Comparison of ENCODE assay signal across 12 cellular contexts in genomic region chr10:101139421-101139911, GRCh38. TPM values are rescaled to one million over a fixed set of nuclear protein-coding genes. Genes with fewer than 3 reads are reported as not detected.
DNase-seq lines count a peak whose midpoint lies in the region; ATAC-seq and TF ChIP-seq lines count a peak whose summit lies in the region.
"Had no signal": no experiment of that assay in that cellular context is flagged by ENCODE, and none has a peak within 500 bp of the region (broad histone marks: within the 10 kb centered on the region; RNA-seq: fewer than 3 reads in every experiment).

No MANE protein-coding gene starts in this region.

- H3K9me3 Mint-ChIP-seq in memory B cell: no peaks in the 10 kb centered on the region
- no peaks in the 10 kb centered on the region for H3K9me3 Mint-ChIP-seq in activated naive CD4-positive, alpha-beta T cell treated with anti-CD3 and anti-CD28 coated beads, Interleukin-2, amount 50 U/mL, for 72 hours

- DNase-seq in AG09319 (ENCODE audit: extremely low read depth, low read depth) (no peak), GM20000 (ENCODE audit: low spot score) (peak; percentile 31), astrocyte of the spinal cord (ENCODE audit: low read depth, low spot score) (no peak), memory B cell (ENCODE audit: low spot score in 2 of 2) (no peak), MG63 (no peak)
- no peak for DNase-seq in activated naive CD4-positive, alpha-beta T cell treated with anti-CD3 and anti-CD28 coated beads, Interleukin-2, amount 50 U/mL, for 72 hours (ENCODE audit: low spot score in 2 of 2)
- DNase-seq: amniotic stem cell, DMS 273 treated with DMSO at 0.1 percent for 48 hours had no signal

- in situ Hi-C loops in astrocyte of the spinal cord (cut with HindIII; ENCODE audit: low sequenced_read_pairs): no loop called here

- H3K27me3 ChIP-seq in MG63: no peaks in the 10 kb centered on the region

- no peak overlapping the region for H3K27ac Mint-ChIP-seq in memory B cell
- H3K27ac Mint-ChIP-seq in activated naive CD4-positive, alpha-beta T cell treated with anti-CD3 and anti-CD28 coated beads, Interleukin-2, amount 50 U/mL, for 72 hours: no peak overlapping the region

- H3K36me3 ChIP-seq in MG63: no peaks in the 10 kb centered on the region

- ATAC-seq in memory B cell (ENCODE audit: low read depth): peak; percentile 23
- ATAC-seq in GM21576 (IDR thresholded peaks at IDR 0.05; ENCODE audit: unreplicated experiment): no peak
- no peak for ATAC-seq in activated naive CD4-positive, alpha-beta T cell treated with anti-CD3 and anti-CD28 coated beads, Interleukin-2, amount 50 U/mL, for 72 hours
- ATAC-seq in HG02798 (IDR thresholded peaks at IDR 0.05; ENCODE audit: poor library complexity, unreplicated experiment): no peak

- H3K4me3 ChIP-seq in astrocyte of the spinal cord (ENCODE audit: low read depth, low read length): no peak overlapping the region
- H3K4me3 ChIP-seq in MG63: no peak overlapping the region

- peaks cover 41% of the 10 kb centered on the region for H3K27me3 Mint-ChIP-seq in memory B cell

- H3K4me3 Mint-ChIP-seq in memory B cell: no peak overlapping the region

- no peaks in the 10 kb centered on the region for H3K9me3 ChIP-seq in MG63

- peaks cover 11% of the 10 kb centered on the region for H3K4me1 Mint-ChIP-seq in memory B cell

- no peaks in the 10 kb centered on the region for H3K36me3 Mint-ChIP-seq in memory B cell
- H3K36me3 Mint-ChIP-seq in activated naive CD4-positive, alpha-beta T cell treated with anti-CD3 and anti-CD28 coated beads, Interleukin-2, amount 50 U/mL, for 72 hours: no peaks in the 10 kb centered on the region

- TF ChIP-seq CTCF in AG09319 (IDR thresholded peaks at IDR 0.05; ENCODE audit: low read depth, low read length): peak; percentile 29
- no peak for TF ChIP-seq CTCF in GM20000 (IDR thresholded peaks at IDR 0.05; ENCODE audit: extremely low read depth, missing control alignments)
- peak; percentile 34 for TF ChIP-seq CTCF in astrocyte of the spinal cord (IDR thresholded peaks at IDR 0.05; ENCODE audit: low read depth, low read length)

RNA-seq across cellular contexts. Expression of gene TLX1, which starts 8.4 kb away (rescaled TPM):
- total RNA-seq in MG63 (2014; rRNA removed; shearing (Covaris generic); ENCODE audit: low replicate concordance): not detected in 2 replicates
- not detected for total RNA-seq in activated naive CD4-positive, alpha-beta T cell treated with anti-CD3 and anti-CD28 coated beads, Interleukin-2, amount 50 U/mL, for 72 hours
- total RNA-seq: fibroblast of lung, RPMI7951 had no signal
